ENCODE assay signal across 8 cellular contexts in the genomic region with DNA sequence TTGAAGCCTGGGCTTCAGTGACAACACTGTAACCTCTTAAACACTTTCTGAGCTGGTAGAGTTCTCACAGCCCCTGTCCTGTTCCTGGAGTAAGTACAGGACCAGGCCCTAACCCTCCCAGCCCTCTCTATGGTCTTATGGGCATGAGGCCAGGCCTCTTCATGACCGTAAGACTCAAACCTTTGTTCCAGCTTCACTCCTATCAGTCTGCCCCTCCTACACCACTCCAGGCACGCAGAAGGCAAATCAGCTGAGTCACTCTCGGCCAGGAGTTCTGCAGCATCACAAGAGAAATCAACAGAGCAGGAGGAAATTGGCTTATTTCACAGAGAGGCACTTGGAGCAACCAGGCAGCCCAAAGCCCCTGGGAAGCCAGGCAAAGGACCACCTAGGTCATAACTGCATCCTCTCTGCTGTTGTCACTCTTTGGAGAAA. TPM values are rescaled to one million over a fixed set of nuclear protein-coding genes. Genes with fewer than 3 reads are reported as not detected.
DNase-seq lines count a peak whose midpoint lies in the region; ATAC-seq and TF ChIP-seq lines count a peak whose summit lies in the region.

No MANE protein-coding gene starts in this region.

- no peak for TF ChIP-seq POLR2A in body of pancreas (IDR thresholded peaks at IDR 0.05)

- no peak overlapping the region for H3K4me3 ChIP-seq in body of pancreas

- H3K27ac ChIP-seq in body of pancreas = no peak overlapping the region

- ATAC-seq in body of pancreas (peak; percentile 83), HG03432 (IDR thresholded peaks at IDR 0.05; ENCODE audit: unreplicated experiment) (no peak), GM19455 (IDR thresholded peaks at IDR 0.05; ENCODE audit: unreplicated experiment) (no peak), GM18511 (IDR thresholded peaks at IDR 0.05; ENCODE audit: unreplicated experiment) (no peak)

- peaks cover 5% of the 10 kb centered on the region for H3K4me1 ChIP-seq in body of pancreas

- DNase-seq in DMS53 (lab: John Stamatoyannopoulos, UW) (peak; percentile 98), NCI-H2029 treated with DMSO at 0.1 percent for 48 hours (lab: John Stamatoyannopoulos, UW) (peak; percentile 97), body of pancreas (peak; percentile 32 to 66 (median 64)), mucosa of gallbladder (ENCODE audit: low spot score) (peak; percentile 71)
- no peak for DNase-seq in stimulated activated CD4-positive, alpha-beta T cell treated with anti-CD3 and anti-CD28 coated beads, Interleukin-2, amount 100 ng/mL, for 24 hours

- no peak for TF ChIP-seq CTCF in body of pancreas (IDR thresholded peaks at IDR 0.05)

- no peaks in the 10 kb centered on the region for H3K9me3 ChIP-seq in body of pancreas

- H3K36me3 ChIP-seq in body of pancreas (replicated peaks in 1 of 2; ENCODE audit: insufficient read depth in 1 of 2, low read depth in 2 of 2) = no peaks in the 10 kb centered on the region

- WGBS in body of pancreas, 2 donors = 4 to 12% methylated on average over 3 of the region's 3 CpGs

- no peaks in the 10 kb centered on the region for H3K27me3 ChIP-seq in body of pancreas

- intact Hi-C loops in body of pancreas (cut with DNase I) = no loop called here

RNA-seq across cellular contexts. Expression of gene CHD6, which starts 25.3 kb away (rescaled TPM):
- total RNA-seq in body of pancreas (10 to 100 TPM; 21.8 to 43.5 TPM), mucosa of gallbladder (47.7 TPM)

Comparison
In these comparisons a context has a peak if more than half of its experiments do, and no peak if none do; other contexts are left out.
1. DNase-seq: peak in DMS53 (single experiment), NCI-H2029 treated with DMSO at 0.1 percent for 48 hours (single experiment), body of pancreas (4 of 4) and mucosa of gallbladder (single experiment); none in stimulated activated CD4-positive, alpha-beta T cell treated with anti-CD3 and anti-CD28 coated beads, Interleukin-2, amount 100 ng/mL, for 24 hours (0 of 2).